ENCODE assay signal across 22 cellular contexts in genomic region chr1:187092104-187092503, GRCh38.
DNase-seq lines count a peak whose midpoint lies in the region; ATAC-seq and TF ChIP-seq lines count a peak whose summit lies in the region.
"Had no signal": no experiment of that assay in that cellular context is flagged by ENCODE, and none has a peak within 500 bp of the region (broad histone marks: within the 10 kb centered on the region; RNA-seq: fewer than 3 reads in every experiment).

No MANE protein-coding gene starts in this region.

- H3K4me1 Mint-ChIP-seq in activated CD4-positive, alpha-beta T cell treated with anti-CD3 and anti-CD28 coated beads, Interleukin-2, amount 10 ng/mL, durations not matched to agents 7 days and 5 days = peaks cover 12% of the 10 kb centered on the region
- peaks cover 23% of the 10 kb centered on the region for H3K4me1 Mint-ChIP-seq in CD8-positive, alpha-beta T cell (ENCODE audit: low read depth)
- H3K4me1 Mint-ChIP-seq in T-cell = peaks cover 20 to 27% (median 21%) of the 10 kb centered on the region in 3 donors
- peaks cover 7 to 12% of the 10 kb centered on the region in 2 donors for H3K4me1 Mint-ChIP-seq in effector memory CD8-positive, alpha-beta T cell (ENCODE audit: low read depth in 2 of 2)

- H3K27me3 Mint-ChIP-seq in activated CD4-positive, alpha-beta T cell treated with anti-CD3 and anti-CD28 coated beads, Interleukin-2, amount 10 ng/mL, durations not matched to agents 7 days and 5 days = no peaks in the 10 kb centered on the region
- no peaks in the 10 kb centered on the region for H3K27me3 Mint-ChIP-seq in CD8-positive, alpha-beta T cell (ENCODE audit: low read depth)
- H3K27me3 Mint-ChIP-seq in T-cell = peaks cover 0 to 2% of the 10 kb centered on the region in 2 donors
- H3K27me3 Mint-ChIP-seq in effector memory CD8-positive, alpha-beta T cell = no peaks in the 10 kb centered on the region

- no peak overlapping the region for H3K4me3 ChIP-seq in CD8-positive, alpha-beta T cell (ENCODE audit: low read depth, low read length)
- H3K4me3 ChIP-seq: lung, SJCRH30 had no signal

- POLR2A ChIA-PET in activated CD4-positive, alpha-beta T cell treated with anti-CD3 and anti-CD28 coated beads, Interleukin-2, amount 10 ng/mL, durations not matched to agents 7 days and 5 days (lab: Charles Lee) = interaction anchor here (0.5 kb wide), 1 partner anchor 19 kb away, joined by 3 read pairs; no protein-coding TSS in a partner anchor
- POLR2A ChIA-PET in CD8-positive, alpha-beta T cell (lab: Charles Lee) = interaction anchor here (0.9 kb wide), 1 partner anchor 19 kb away, joined by 5 read pairs; no protein-coding TSS in a partner anchor
- POLR2A ChIA-PET in T-cell (lab: Charles Lee) = no interaction called here

- peak; percentile 37 for DNase-seq in activated CD4-positive, alpha-beta T cell treated with anti-CD3 and anti-CD28 coated beads, Interleukin-2, amount 10 ng/mL, durations not matched to agents 7 days and 5 days
- DNase-seq in activated CD4-positive, alpha-beta T cell treated with anti-CD3 and anti-CD28 coated beads for 4 hours = no peak
- peak in 2 of 7 experiments; percentile 4 to 49 for DNase-seq in CD8-positive, alpha-beta T cell
- DNase-seq in T-cell (peak in 14 of 34 experiments; percentile 3 to 40 (median 13)), NCI-H82 (lab: John Stamatoyannopoulos, UW) (no peak)
- DNase-seq in effector memory CD8-positive, alpha-beta T cell = no peak
- DNase-seq: AML-193; COR-L47; DMS79; effector CD4-positive, alpha-beta T cell; Kasumi-1; kidney glomerular epithelial cell; NCI-H1694; NCI-H2171; NCI-H524 treated with DMSO at 0.1 percent for 48 hours; SJCRH30; stimulated activated CD4-positive, alpha-beta T cell treated with anti-CD3 and anti-CD28 coated beads, Interleukin-15, amount 100 ng/mL, for 24 hours; trophoblast cell had no signal

- peak; percentile 76 for ATAC-seq in CD8-positive, alpha-beta T cell
- peak; percentile 45 to 97 (median 88) for ATAC-seq in T-cell (replicated peaks in 1 of 4)
- peak; percentile 95 for ATAC-seq in effector memory CD8-positive, alpha-beta T cell (replicated peaks)
- ATAC-seq in GM18517 (IDR thresholded peaks at IDR 0.05; ENCODE audit: unreplicated experiment) = no peak
- ATAC-seq in HG02588 (IDR thresholded peaks at IDR 0.05; ENCODE audit: unreplicated experiment) = no peak
- ATAC-seq: sciatic nerve had no signal

- H3K36me3 ChIP-seq in CD8-positive, alpha-beta T cell (ENCODE audit: insufficient read depth, low read length) = no peaks in the 10 kb centered on the region
- H3K36me3 ChIP-seq: SJCRH30 had no signal

- no peak for TF ChIP-seq CTCF in CD8-positive, alpha-beta T cell (IDR thresholded peaks at IDR 0.05)

- H3K27ac ChIP-seq in CD8-positive, alpha-beta T cell (ENCODE audit: low read depth, low read length) = no peak overlapping the region
- H3K27ac ChIP-seq: SJCRH30 had no signal

- peaks cover 7% of the 10 kb centered on the region for H3K9me3 Mint-ChIP-seq in activated CD4-positive, alpha-beta T cell treated with anti-CD3 and anti-CD28 coated beads, Interleukin-2, amount 10 ng/mL, durations not matched to agents 7 days and 5 days
- peaks cover 8% of the 10 kb centered on the region for H3K9me3 Mint-ChIP-seq in CD8-positive, alpha-beta T cell
- H3K9me3 Mint-ChIP-seq in T-cell = peaks cover 4 to 6% (median 5%) of the 10 kb centered on the region in 3 donors
- H3K9me3 Mint-ChIP-seq in effector memory CD8-positive, alpha-beta T cell = peaks cover 5 to 13% of the 10 kb centered on the region in 2 donors

- H3K4me3 Mint-ChIP-seq in activated CD4-positive, alpha-beta T cell treated with anti-CD3 and anti-CD28 coated beads, Interleukin-2, amount 10 ng/mL, durations not matched to agents 7 days and 5 days = no peak overlapping the region
- H3K4me3 Mint-ChIP-seq in CD8-positive, alpha-beta T cell = peak overlapping the region; percentile 53
- H3K4me3 Mint-ChIP-seq in T-cell = peak overlapping the region; percentile 0 to 49 (median 2)
- H3K4me3 Mint-ChIP-seq in effector memory CD8-positive, alpha-beta T cell = peak overlapping the region; percentile 11 to 30

- H3K4me1 ChIP-seq in CD8-positive, alpha-beta T cell (ENCODE audit: insufficient read depth, low read length) = peaks cover 7% of the 10 kb centered on the region
- H3K4me1 ChIP-seq: SJCRH30 had no signal

- intact Hi-C loops in CD8-positive, alpha-beta T cell (cut with DNase I, micrococcal nuclease) = loop anchor here in 1 of 2 experiments (2.0 kb wide), 1 partner anchor 19 kb away; no protein-coding TSS in a partner anchor

- no peaks in the 10 kb centered on the region for H3K9me3 ChIP-seq in CD8-positive, alpha-beta T cell (ENCODE audit: low read length)
- H3K9me3 ChIP-seq: SJCRH30 had no signal

- H3K36me3 Mint-ChIP-seq in activated CD4-positive, alpha-beta T cell treated with anti-CD3 and anti-CD28 coated beads, Interleukin-2, amount 10 ng/mL, durations not matched to agents 7 days and 5 days (ENCODE audit: low read depth) = peaks cover 7% of the 10 kb centered on the region
- H3K36me3 Mint-ChIP-seq in CD8-positive, alpha-beta T cell = no peaks in the 10 kb centered on the region
- H3K36me3 Mint-ChIP-seq in T-cell = no peaks in the 10 kb centered on the region
- no peaks in the 10 kb centered on the region for H3K36me3 Mint-ChIP-seq in effector memory CD8-positive, alpha-beta T cell (ENCODE audit: insufficient read depth)

- H3K27me3 ChIP-seq in CD8-positive, alpha-beta T cell (ENCODE audit: insufficient read depth, low read length) = no peaks in the 10 kb centered on the region
- H3K27me3 ChIP-seq: SJCRH30 had no signal

- H3K27ac Mint-ChIP-seq in activated CD4-positive, alpha-beta T cell treated with anti-CD3 and anti-CD28 coated beads, Interleukin-2, amount 10 ng/mL, durations not matched to agents 7 days and 5 days = no peak overlapping the region
- peak overlapping the region; percentile 86 for H3K27ac Mint-ChIP-seq in CD8-positive, alpha-beta T cell
- peak overlapping the region; percentile 82 to 83 for H3K27ac Mint-ChIP-seq in T-cell
- peak overlapping the region in 1 of 2 donors; percentile 3 for H3K27ac Mint-ChIP-seq in effector memory CD8-positive, alpha-beta T cell

- CTCF ChIA-PET in activated CD4-positive, alpha-beta T cell treated with anti-CD3 and anti-CD28 coated beads, Interleukin-2, amount 10 ng/mL, durations not matched to agents 7 days and 5 days (lab: Charles Lee) = no interaction called here
- CTCF ChIA-PET in CD8-positive, alpha-beta T cell (lab: Charles Lee) = no interaction called here
- CTCF ChIA-PET in T-cell (lab: Charles Lee) = interaction anchor here in 1 of 2 donors (0.6 kb wide), 1 partner anchor 1257 kb away, joined by 13 read pairs; no protein-coding TSS in a partner anchor

Comparison
In these comparisons a context has a peak if more than half of its experiments do, and no peak if none do; other contexts are left out.
1. ATAC-seq: peak in CD8-positive, alpha-beta T cell (single experiment), T-cell (4 of 4) and effector memory CD8-positive, alpha-beta T cell (single experiment); none in GM18517 (single experiment) and HG02588 (single experiment).
2. POLR2A ChIA-PET loops: an anchor here in activated CD4-positive, alpha-beta T cell treated with anti-CD3 and anti-CD28 coated beads, Interleukin-2, amount 10 ng/mL, durations not matched to agents 7 days and 5 days (0.5 kb wide) and CD8-positive, alpha-beta T cell (0.9 kb wide); none called in T-cell.